Comparison of ENCODE assay signal across 18 cellular contexts in the genomic region with DNA sequence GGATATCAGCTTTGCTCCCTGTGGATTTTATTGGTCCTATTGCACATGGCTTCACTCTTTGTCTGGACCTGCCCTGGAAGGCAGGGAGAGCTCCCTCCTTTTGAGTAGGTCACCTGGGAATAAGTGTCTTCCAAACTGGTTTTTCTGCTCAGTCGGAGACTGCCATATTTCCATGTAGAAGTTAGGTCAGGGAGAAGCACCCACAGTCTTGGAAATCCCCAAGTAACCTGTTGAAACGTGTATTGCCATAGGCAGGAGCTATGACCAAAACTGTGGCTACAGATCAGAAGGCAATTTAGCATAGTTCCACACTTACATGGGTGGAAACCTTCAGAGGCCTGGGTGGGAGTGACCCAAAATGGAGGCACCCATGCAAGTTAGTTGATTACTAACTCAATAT. TPM values are rescaled to one million over a fixed set of nuclear protein-coding genes. Genes with fewer than 3 reads are reported as not detected.
DNase-seq lines count a peak whose midpoint lies in the region; ATAC-seq and TF ChIP-seq lines count a peak whose summit lies in the region.
"Had no signal": no experiment of that assay in that cellular context is flagged by ENCODE, and none has a peak within 500 bp of the region (broad histone marks: within the 10 kb centered on the region; RNA-seq: fewer than 3 reads in every experiment).

No MANE protein-coding gene starts in this region.

- H2AK5ac ChIP-seq in H9 (ENCODE audit: insufficient read length, low read length): no peak overlapping the region

- intact Hi-C loops in mammary epithelial cell (cut with micrococcal nuclease): loop anchor here (1.0 to 5.0 kb wide), 2 partner anchors 10 to 284 kb away; no protein-coding TSS in a partner anchor

- H3T11ph ChIP-seq in H9 (ENCODE audit: low read length): no peak overlapping the region

- H3K27ac ChIP-seq in RWPE2 (ENCODE audit: poor library complexity, severe bottlenecking): peak overlapping the region; percentile 20
- H3K27ac ChIP-seq in mammary epithelial cell (ENCODE audit: insufficient read depth, low read depth, low read length): peak overlapping the region; percentile 78
- H3K27ac ChIP-seq in foreskin keratinocyte: peak overlapping the region; percentile 65
- H3K27ac ChIP-seq in suprapubic skin: peak overlapping the region; percentile 76
- no peak overlapping the region for H3K27ac ChIP-seq in H9 (ENCODE audit: insufficient read length, low read depth, low read length)

- H3K36me3 Mint-ChIP-seq in H9 (ENCODE audit: insufficient read depth in 1 of 3, low read depth in 3 of 3): no peaks in the 10 kb centered on the region; a peak in 1 of 7 replicates
- H3K36me3 Mint-ChIP-seq: CD4-positive, CD25-positive, alpha-beta regulatory T cell had no signal

- dilution Hi-C loops in mammary epithelial cell (cut with HindIII; ENCODE audit: low sequenced_read_pairs): no loop called here

- H3K4me2 ChIP-seq in mammary epithelial cell (ENCODE audit: insufficient read depth, low read depth, low read length): peak overlapping the region; percentile 25
- no peak overlapping the region for H3K4me2 ChIP-seq in H9 (ENCODE audit: insufficient read depth, insufficient read length, low read length)

- no peak overlapping the region for H3K4me3 Mint-ChIP-seq in H9
- H3K4me3 Mint-ChIP-seq: CD4-positive, CD25-positive, alpha-beta regulatory T cell had no signal

- ATAC-seq in RWPE2 (ENCODE audit: low read depth) (peak; percentile 4; the same call in 1 of the 3 replicates), foreskin keratinocyte (peak; percentile 72)
- ATAC-seq: SK-N-SH treated with all-trans-retinoic acid at 6 μM for 48 hours had no signal

- H3K4me1 ChIP-seq in RWPE2 (ENCODE audit: insufficient read depth, poor library complexity, severe bottlenecking) (peaks cover 38% of the 10 kb centered on the region), mammary epithelial cell (ENCODE audit: insufficient read depth, low read length) (peaks cover 73% of the 10 kb centered on the region), foreskin keratinocyte (peaks cover 72% of the 10 kb centered on the region), suprapubic skin (peaks cover 60% of the 10 kb centered on the region), H9 (ENCODE audit: insufficient read depth, low read length) (peaks cover 11% of the 10 kb centered on the region; the same call in 1 of the 2 replicates)

- H3K9ac ChIP-seq in mammary epithelial cell (ENCODE audit: insufficient read depth, low read length) (peak overlapping the region; percentile 24), H9 (ENCODE audit: extremely low read depth, insufficient read length, low read length) (no peak overlapping the region)

- H3K9me3 Mint-ChIP-seq in H9: no peaks in the 10 kb centered on the region

- H3K9me3 ChIP-seq in RWPE2 (ENCODE audit: severe bottlenecking) (no peaks in the 10 kb centered on the region), mammary epithelial cell (replicated peaks; ENCODE audit: insufficient read depth, low read length) (no peaks in the 10 kb centered on the region), suprapubic skin (no peaks in the 10 kb centered on the region), H9 (ENCODE audit: control insufficient read depth, low read depth, low read length) (no peaks in the 10 kb centered on the region)
- H3K9me3 ChIP-seq: MG63 had no signal

- no peak overlapping the region for H2BK12ac ChIP-seq in H9 (ENCODE audit: insufficient read length, low read depth, low read length)

- no peak overlapping the region for H2BK120ac ChIP-seq in H9 (ENCODE audit: low read depth, low read length, poor library complexity, severe bottlenecking)

- peaks cover 58 to 69% of the 10 kb centered on the region in 2 experiments for H3K4me1 Mint-ChIP-seq in H9

- no peak for TF ChIP-seq CTCF in RWPE2 (IDR thresholded peaks at IDR 0.05; ENCODE audit: poor library complexity, severe bottlenecking)
- TF ChIP-seq CTCF in mammary epithelial cell (conservative IDR thresholded peaks at IDR 0.05 in 1 of 2, IDR thresholded peaks at IDR 0.05 in 1 of 2; ENCODE audit: extremely low read depth in 1 of 2, insufficient read depth in 1 of 2, low read depth in 1 of 2, low read length in 2 of 2): no peak
- no peak for TF ChIP-seq CTCF in foreskin keratinocyte (conservative IDR thresholded peaks at IDR 0.05)
- TF ChIP-seq CTCF in suprapubic skin (IDR thresholded peaks at IDR 0.05): no peak
- TF ChIP-seq CTCF in H9 (conservative IDR thresholded peaks at IDR 0.05): no peak

- H4K5ac ChIP-seq in H9 (ENCODE audit: insufficient read length, low read depth, low read length): no peak overlapping the region

- H3K23ac ChIP-seq in H9 (ENCODE audit: insufficient read length, low read depth, low read length): no peak overlapping the region

- H2BK20ac ChIP-seq in H9 (ENCODE audit: low read depth, low read length, poor library complexity, severe bottlenecking): no peak overlapping the region

- no peak overlapping the region for H2BK5ac ChIP-seq in H9 (ENCODE audit: insufficient read length, low read length)

- H3K36me3 ChIP-seq in RWPE2 (ENCODE audit: low read depth): no peaks in the 10 kb centered on the region
- no peaks in the 10 kb centered on the region for H3K36me3 ChIP-seq in mammary epithelial cell (ENCODE audit: insufficient read depth, low read length)
- no peaks in the 10 kb centered on the region for H3K36me3 ChIP-seq in suprapubic skin
- H3K36me3 ChIP-seq: MG63 had no signal

- no peaks in the 10 kb centered on the region for H3K27me3 ChIP-seq in RWPE2 (ENCODE audit: insufficient read depth, poor library complexity, severe bottlenecking)
- H3K27me3 ChIP-seq in mammary epithelial cell (ENCODE audit: insufficient read depth, low read length): no peaks in the 10 kb centered on the region
- no peaks in the 10 kb centered on the region for H3K27me3 ChIP-seq in foreskin keratinocyte
- H3K27me3 ChIP-seq in suprapubic skin: no peaks in the 10 kb centered on the region
- H3K27me3 ChIP-seq in H9 (ENCODE audit: insufficient read depth, low read length): peaks cover 4% of the 10 kb centered on the region
- H3K27me3 ChIP-seq: MG63 had no signal

- in situ Hi-C loops in mammary epithelial cell (cut with MboI; ENCODE audit: low sequenced_read_pairs in 2 of 2): loop anchor here in 1 of 2 donors (5.0 to 25.0 kb wide), 3 partner anchors 64 to 299 kb away; no protein-coding TSS in a partner anchor

- H4K91ac ChIP-seq in H9 (ENCODE audit: insufficient read length, low read depth, low read length): no peak overlapping the region

- peaks cover 14% of the 10 kb centered on the region for H3K23me2 ChIP-seq in H9 (ENCODE audit: insufficient read length, low read depth, low read length, poor library complexity, severe bottlenecking)

- H3K18ac ChIP-seq in H9 (ENCODE audit: insufficient read length, low read depth, low read length): no peak overlapping the region

- H3K27ac Mint-ChIP-seq in H9: peak overlapping the region in 1 of 3 experiments; percentile 21; a peak in 1 of 7 replicates
- H3K27ac Mint-ChIP-seq: CD4-positive, CD25-positive, alpha-beta regulatory T cell had no signal

- H3K56ac ChIP-seq in H9 (ENCODE audit: insufficient read length, low read depth, low read length): no peak overlapping the region

- TF ChIP-seq EP300 in suprapubic skin (IDR thresholded peaks at IDR 0.05): no peak

- H4K8ac ChIP-seq in H9 (replicated peaks; ENCODE audit: insufficient read length, low read depth, low read length): no peak overlapping the region

- peak overlapping the region; percentile 7 for H2AFZ ChIP-seq in mammary epithelial cell (ENCODE audit: low read depth, low read length)
- H2AFZ ChIP-seq in H9 (ENCODE audit: low read length): no peak overlapping the region

- 0% methylated on average over 2 of the region's 2 CpGs for WGBS in mammary epithelial cell (ENCODE audit: low coverage, missing lambda C conversion rate)
- WGBS in suprapubic skin: 53% methylated on average over 2 of the region's 2 CpGs
- no CpG with 5 or more reads among the region's 2 CpGs for WGBS in H9 (ENCODE audit: extremely low coverage, insufficient read length, low lambda C conversion rate)

- CTCF ChIA-PET in mammary epithelial cell (lab: Charles Lee; ENCODE audit: low non-redundant PET): interaction anchor here (0.6 kb wide), 2 partner anchors 21 to 73 kb away, joined by 3 to 5 read pairs; no protein-coding TSS in a partner anchor

- no peak overlapping the region for H2BK15ac ChIP-seq in H9 (ENCODE audit: low read depth, low read length)

- H3K79me2 ChIP-seq in mammary epithelial cell (ENCODE audit: insufficient read depth, low read length): peaks cover 18% of the 10 kb centered on the region
- H3K79me2 ChIP-seq in H9 (ENCODE audit: insufficient read depth, low read length): no peaks in the 10 kb centered on the region

- H3K79me1 ChIP-seq in H9 (ENCODE audit: insufficient read depth, low read depth, low read length, poor library complexity, severe bottlenecking): no peaks in the 10 kb centered on the region

- no peak overlapping the region for H3K4me3 ChIP-seq in RWPE2 (ENCODE audit: severe bottlenecking)
- no peak overlapping the region for H3K4me3 ChIP-seq in mammary epithelial cell (replicated peaks in 1 of 3; ENCODE audit: insufficient read depth in 1 of 3, low read depth in 2 of 3, low read length in 3 of 3)
- no peak overlapping the region for H3K4me3 ChIP-seq in suprapubic skin
- H3K4me3 ChIP-seq: MG63 had no signal

- peaks cover 25% of the 10 kb centered on the region for H3K27me3 Mint-ChIP-seq in H9 (ENCODE audit: low read depth)

- DNase-seq in RWPE2 (ENCODE audit: low spot score) (no peak), mammary epithelial cell (peak; percentile 98), foreskin keratinocyte (peak; percentile 98 to 99), suprapubic skin (ENCODE audit: low spot score in 2 of 2) (no peak), H9 (no peak), NCI-H510A treated with DMSO at 0.1 percent for 48 hours (lab: John Stamatoyannopoulos, UW) (no peak), NCI-H187 treated with DMSO at 0.1 percent for 48 hours (lab: John Stamatoyannopoulos, UW) (no peak)
- DNase-seq: CD4-positive, CD25-positive, alpha-beta regulatory T cell; DMS79 treated with DMSO at 0.1 percent for 48 hours; H7; Kasumi-1; MG63; NCI-H1417; NCI-H1694 treated with DMSO at 0.1 percent for 48 hours; NCI-H2227 treated with DMSO at 0.1 percent for 48 hours; NCI-H510A; NCI-H748 treated with DMSO at 0.1 percent for 48 hours had no signal

- no TSS peak for BruUV-seq in mammary epithelial cell (replicated peaks; lab: Mats Ljungman, UMichigan)

- no peak overlapping the region for H3K14ac ChIP-seq in H9 (ENCODE audit: insufficient read depth, low read length)

- TF ChIP-seq POLR2A in suprapubic skin (IDR thresholded peaks at IDR 0.05): no peak

- H3K4ac ChIP-seq in H9 (ENCODE audit: low read depth, low read length): no peak overlapping the region

- H4K20me1 ChIP-seq in mammary epithelial cell (ENCODE audit: insufficient read depth, low read length) (no peaks in the 10 kb centered on the region), H9 (ENCODE audit: control insufficient read depth, insufficient read depth, insufficient read length) (no peaks in the 10 kb centered on the region)

RNA-seq across cellular contexts. Expression of gene GNG12, which starts 3.5 kb away (rescaled TPM):
- total RNA-seq in mammary epithelial cell (100 to 1,000 TPM; 130 to 183 TPM), foreskin keratinocyte (203 and 223 TPM in 2 replicates), suprapubic skin (100 to 1,000 TPM in 1 of 4 donors, 10 to 100 TPM in 3; 89.6 to 129 (median 90.9) TPM), H9 (2021) (14.3 and 14.6 TPM in 2 replicates)
- polyA plus RNA-seq in mammary epithelial cell (83.7 TPM), foreskin keratinocyte (67.8 and 74.1 TPM in 2 replicates)
- 154 TPM for polyA minus RNA-seq in mammary epithelial cell
- total RNA-seq: CD4-positive, CD25-positive, alpha-beta regulatory T cell had no signal
- polyA plus RNA-seq: CD4-positive, CD25-positive, alpha-beta regulatory T cell had no signal

Comparison
In these comparisons a context has a peak if more than half of its experiments do, and no peak if none do; other contexts are left out.
1. DNase-seq: peak in mammary epithelial cell (single experiment) and foreskin keratinocyte (2 of 2); none in RWPE2 (single experiment), suprapubic skin (0 of 2), H9 (single experiment), NCI-H510A treated with DMSO at 0.1 percent for 48 hours (single experiment) and NCI-H187 treated with DMSO at 0.1 percent for 48 hours (single experiment).